ENCODE assay signal across 8 cellular contexts in genomic region chr10:132536241-132536963, GRCh38. TPM values are rescaled to one million over a fixed set of nuclear protein-coding genes. Genes with fewer than 3 reads are reported as not detected.
DNase-seq lines count a peak whose midpoint lies in the region; ATAC-seq and TF ChIP-seq lines count a peak whose summit lies in the region.

No MANE protein-coding gene starts in this region.

- intact Hi-C loops in cardiac septum (cut with DNase I): loop anchor here (5.0 kb wide), 2 partner anchors 41 to 74 kb away; no protein-coding TSS in a partner anchor

- no peak for DNase-seq in GM12864 (ENCODE audit: low read depth)
- DNase-seq in activated CD4-positive, alpha-beta memory T cell treated with anti-CD3 and anti-CD28 coated beads, Interleukin-2, amount 10 ng/mL, durations not matched to agents 7 days and 5 days: no peak
- DNase-seq in cardiac septum (ENCODE audit: low spot score): peak; percentile 77
- DNase-seq in progenitor cell of endocrine pancreas (ENCODE audit: low spot score, unreplicated experiment): peak; percentile 48
- DNase-seq in DMS79 treated with DMSO at 0.1 percent for 48 hours (lab: John Stamatoyannopoulos, UW): no peak
- no peak for DNase-seq in NCI-H146 (lab: John Stamatoyannopoulos, UW)

- H3K4me3 Mint-ChIP-seq in activated CD4-positive, alpha-beta memory T cell treated with anti-CD3 and anti-CD28 coated beads, Interleukin-2, amount 10 ng/mL, durations not matched to agents 7 days and 5 days: peak overlapping the region; percentile 59
- peak overlapping the region; percentile 62 for H3K4me3 Mint-ChIP-seq in progenitor cell of endocrine pancreas (ENCODE audit: low read depth)

- peaks cover 22% of the 10 kb centered on the region for H3K27me3 Mint-ChIP-seq in activated CD4-positive, alpha-beta memory T cell treated with anti-CD3 and anti-CD28 coated beads, Interleukin-2, amount 10 ng/mL, durations not matched to agents 7 days and 5 days
- H3K27me3 Mint-ChIP-seq in progenitor cell of endocrine pancreas: peaks cover 8% of the 10 kb centered on the region

- no peak overlapping the region for H3K27ac Mint-ChIP-seq in activated CD4-positive, alpha-beta memory T cell treated with anti-CD3 and anti-CD28 coated beads, Interleukin-2, amount 10 ng/mL, durations not matched to agents 7 days and 5 days
- H3K27ac Mint-ChIP-seq in progenitor cell of endocrine pancreas: no peak overlapping the region

- peak overlapping the region; percentile 68 for H3K4me3 ChIP-seq in GM12864 (ENCODE audit: low read depth, low read length)

- H3K4me1 Mint-ChIP-seq in activated CD4-positive, alpha-beta memory T cell treated with anti-CD3 and anti-CD28 coated beads, Interleukin-2, amount 10 ng/mL, durations not matched to agents 7 days and 5 days: peaks cover 35% of the 10 kb centered on the region
- peaks cover 27% of the 10 kb centered on the region for H3K4me1 Mint-ChIP-seq in progenitor cell of endocrine pancreas (ENCODE audit: low read depth)

- peaks cover 6% of the 10 kb centered on the region for H3K36me3 Mint-ChIP-seq in activated CD4-positive, alpha-beta memory T cell treated with anti-CD3 and anti-CD28 coated beads, Interleukin-2, amount 10 ng/mL, durations not matched to agents 7 days and 5 days (ENCODE audit: low read depth)
- H3K36me3 Mint-ChIP-seq in progenitor cell of endocrine pancreas (ENCODE audit: insufficient read depth): peaks cover 3% of the 10 kb centered on the region

- H3K9me3 Mint-ChIP-seq in activated CD4-positive, alpha-beta memory T cell treated with anti-CD3 and anti-CD28 coated beads, Interleukin-2, amount 10 ng/mL, durations not matched to agents 7 days and 5 days: peaks cover 4% of the 10 kb centered on the region
- peaks cover 11% of the 10 kb centered on the region for H3K9me3 Mint-ChIP-seq in progenitor cell of endocrine pancreas (ENCODE audit: low read depth)

- POLR2A ChIA-PET in activated CD4-positive, alpha-beta memory T cell treated with anti-CD3 and anti-CD28 coated beads, Interleukin-2, amount 10 ng/mL, durations not matched to agents 7 days and 5 days (lab: Charles Lee): interaction anchor here (0.8 to 1.3 kb wide), 2 partner anchors 9 kb away, joined by 3 to 4 read pairs; no protein-coding TSS in a partner anchor

- ATAC-seq in HG03108 (IDR thresholded peaks at IDR 0.05; ENCODE audit: unreplicated experiment): peak; percentile 3
- no peak for ATAC-seq in GM21367 (IDR thresholded peaks at IDR 0.05; ENCODE audit: unreplicated experiment)

- TF ChIP-seq CTCF in GM12864 (IDR thresholded peaks at IDR 0.05; ENCODE audit: low read depth, low read length, missing control alignments): no peak
- TF ChIP-seq CTCF in progenitor cell of endocrine pancreas (IDR thresholded peaks at IDR 0.05; ENCODE audit: unreplicated experiment): no peak

- CTCF ChIA-PET in activated CD4-positive, alpha-beta memory T cell treated with anti-CD3 and anti-CD28 coated beads, Interleukin-2, amount 10 ng/mL, durations not matched to agents 7 days and 5 days (lab: Charles Lee): interaction anchor here (0.7 kb wide), 1 partner anchor 35 kb away, joined by 3 read pairs; no protein-coding TSS in a partner anchor

RNA-seq across cellular contexts. Expression of gene INPP5A, which starts 1.2 kb away (rescaled TPM):
- total RNA-seq in activated CD4-positive, alpha-beta memory T cell treated with anti-CD3 and anti-CD28 coated beads, Interleukin-2, amount 10 ng/mL, durations not matched to agents 7 days and 5 days: 1 to 10 TPM; 9.3 to 9.5 TPM
- total RNA-seq in cardiac septum (121 TPM), progenitor cell of endocrine pancreas (30.0 and 30.6 TPM in 2 replicates)

Comparison
In these comparisons a context has a peak if more than half of its experiments do, and no peak if none do; other contexts are left out.
1. DNase-seq: peak in cardiac septum (single experiment) and progenitor cell of endocrine pancreas (single experiment); none in GM12864 (single experiment), activated CD4-positive, alpha-beta memory T cell treated with anti-CD3 and anti-CD28 coated beads, Interleukin-2, amount 10 ng/mL, durations not matched to agents 7 days and 5 days (single experiment), DMS79 treated with DMSO at 0.1 percent for 48 hours (single experiment) and NCI-H146 (single experiment).